In genomic region chr14:21074398-21075272, GRCh38 we compare ENCODE assay signal across 2 cellular contexts.
TF ChIP-seq lines count a peak whose summit lies in the region.

No MANE protein-coding gene starts in this region.

TF ChIP-seq in HEK293, 187 proteins besides CTCF, POLR2A, EP300 and RAD21:
- no peak for TF ChIP-seq ZNF169 (tag by site-specific recombination; IDR thresholded peaks at IDR 0.05)
- 0 out of 2 replicates have a peak, but pooled peaks have one; percentile 17 for TF ChIP-seq GLIS2 (tag by site-specific recombination; IDR thresholded peaks at IDR 0.05)
- 0 out of 2 replicates have a peak, but pooled peaks have one; percentile 30 for TF ChIP-seq ZNF600 (tag by site-specific recombination; IDR thresholded peaks at IDR 0.05)
- TF ChIP-seq GLIS1 (tag by site-specific recombination; IDR thresholded peaks at IDR 0.05), result peak; percentile 77

TF ChIP-seq in HepG2, 621 proteins besides CTCF, POLR2A, EP300 and RAD21:
- TF ChIP-seq ZNF569 (CRISPR knock-in tag; IDR thresholded peaks at IDR 0.05; ENCODE audit: borderline replicate concordance) (no peak), TMF1 (CRISPR knock-in tag; IDR thresholded peaks at IDR 0.05; ENCODE audit: low read depth) (0 out of 2 replicates have a peak, but pooled peaks have one; percentile 3), ZNF7 (CRISPR knock-in tag; IDR thresholded peaks at IDR 0.05) (no peak), ZNF687 (CRISPR knock-in tag; IDR thresholded peaks at IDR 0.05) (peak; percentile 27), ZNF350 (CRISPR knock-in tag; IDR thresholded peaks at IDR 0.05; ENCODE audit: borderline replicate concordance, low read depth) (0 out of 2 replicates have a peak, but pooled peaks have one; percentile 5), ZC3H13 (CRISPR knock-in tag; IDR thresholded peaks at IDR 0.05) (peak; percentile 88), ZNF33B (CRISPR knock-in tag; IDR thresholded peaks at IDR 0.05) (no peak), AHR (CRISPR knock-in tag; IDR thresholded peaks at IDR 0.05) (no peak), HDAC2 (CRISPR knock-in tag; IDR thresholded peaks at IDR 0.05) (no peak), ZNF772 (CRISPR knock-in tag; IDR thresholded peaks at IDR 0.05) (no peak), SAFB2 (CRISPR knock-in tag; IDR thresholded peaks at IDR 0.05; ENCODE audit: borderline replicate concordance, low read depth) (0 out of 2 replicates have a peak, but pooled peaks have one; percentile 40), SNAPC5 (CRISPR knock-in tag; IDR thresholded peaks at IDR 0.05; ENCODE audit: borderline replicate concordance) (no peak), TEAD3 (CRISPR knock-in tag; optimal IDR thresholded peaks at IDR 0.05; ENCODE audit: borderline replicate concordance) (peak; percentile 12), RBM22 (optimal IDR thresholded peaks at IDR 0.05; ENCODE audit: low read length) (peak; percentile 64), STAG1 (CRISPR knock-in tag; IDR thresholded peaks at IDR 0.05) (no peak), ZNF768 (CRISPR knock-in tag; IDR thresholded peaks at IDR 0.05) (0 out of 2 replicates have a peak, but pooled peaks have one; percentile 25), MTF1 (CRISPR knock-in tag; IDR thresholded peaks at IDR 0.05) (no peak), AGO2 (optimal IDR thresholded peaks at IDR 0.05; ENCODE audit: low read depth, low read length) (peak; percentile 83), ZNF24 (IDR thresholded peaks at IDR 0.05) (no peak), NFATC3 (CRISPR knock-in tag; IDR thresholded peaks at IDR 0.05) (no peak), ZNF800 (CRISPR knock-in tag; IDR thresholded peaks at IDR 0.05) (no peak), PRPF4 (IDR thresholded peaks at IDR 0.05; ENCODE audit: low read depth, low read length, poor library complexity, severe bottlenecking) (no peak), HNRNPL (IDR thresholded peaks at IDR 0.05; ENCODE audit: low read depth, low read length) (no peak), POLR2AphosphoS2 (IDR thresholded peaks at IDR 0.05; ENCODE audit: low read depth, low read length) (no peak), PCBP1 (IDR thresholded peaks at IDR 0.05; ENCODE audit: borderline replicate concordance, low read depth, low read length) (no peak), HMGA1 (CRISPR knock-in tag; conservative IDR thresholded peaks at IDR 0.05) (no peak), AGO1 (IDR thresholded peaks at IDR 0.05; ENCODE audit: low read depth, low read length, poor library complexity, severe bottlenecking) (peak; percentile 26), ZNF230 (CRISPR knock-in tag; IDR thresholded peaks at IDR 0.05) (no peak), GLI4 (CRISPR knock-in tag; IDR thresholded peaks at IDR 0.05; ENCODE audit: borderline replicate concordance) (no peak), ZFP82 (CRISPR knock-in tag; IDR thresholded peaks at IDR 0.05; ENCODE audit: borderline replicate concordance) (no peak), HMGXB3 (CRISPR knock-in tag; IDR thresholded peaks at IDR 0.05; ENCODE audit: borderline replicate concordance) (no peak), ZNF562 (CRISPR knock-in tag; IDR thresholded peaks at IDR 0.05; ENCODE audit: borderline replicate concordance) (no peak), RBFOX2 (IDR thresholded peaks at IDR 0.05; ENCODE audit: low read depth, low read length) (peak; percentile 63; the same call in 1 of the 2 replicates), MTA3 (CRISPR knock-in tag; IDR thresholded peaks at IDR 0.05) (no peak), HIVEP1 (CRISPR knock-in tag; IDR thresholded peaks at IDR 0.05) (peak; percentile 31; the same call in 1 of the 2 replicates), WIZ (CRISPR knock-in tag; IDR thresholded peaks at IDR 0.05) (no peak), SMARCC2 (IDR thresholded peaks at IDR 0.05) (no peak), JUN (CRISPR knock-in tag; IDR thresholded peaks at IDR 0.05) (no peak)
- TF ChIP-seq, protein P1, sequence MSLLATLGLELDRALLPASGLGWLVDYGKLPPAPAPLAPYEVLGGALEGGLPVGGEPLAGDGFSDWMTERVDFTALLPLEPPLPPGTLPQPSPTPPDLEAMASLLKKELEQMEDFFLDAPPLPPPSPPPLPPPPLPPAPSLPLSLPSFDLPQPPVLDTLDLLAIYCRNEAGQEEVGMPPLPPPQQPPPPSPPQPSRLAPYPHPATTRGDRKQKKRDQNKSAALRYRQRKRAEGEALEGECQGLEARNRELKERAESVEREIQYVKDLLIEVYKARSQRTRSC (CRISPR knock-in tag; IDR thresholded peaks at IDR 0.05; ENCODE audit: low read depth), result no peak
- TF ChIP-seq, protein P2, sequence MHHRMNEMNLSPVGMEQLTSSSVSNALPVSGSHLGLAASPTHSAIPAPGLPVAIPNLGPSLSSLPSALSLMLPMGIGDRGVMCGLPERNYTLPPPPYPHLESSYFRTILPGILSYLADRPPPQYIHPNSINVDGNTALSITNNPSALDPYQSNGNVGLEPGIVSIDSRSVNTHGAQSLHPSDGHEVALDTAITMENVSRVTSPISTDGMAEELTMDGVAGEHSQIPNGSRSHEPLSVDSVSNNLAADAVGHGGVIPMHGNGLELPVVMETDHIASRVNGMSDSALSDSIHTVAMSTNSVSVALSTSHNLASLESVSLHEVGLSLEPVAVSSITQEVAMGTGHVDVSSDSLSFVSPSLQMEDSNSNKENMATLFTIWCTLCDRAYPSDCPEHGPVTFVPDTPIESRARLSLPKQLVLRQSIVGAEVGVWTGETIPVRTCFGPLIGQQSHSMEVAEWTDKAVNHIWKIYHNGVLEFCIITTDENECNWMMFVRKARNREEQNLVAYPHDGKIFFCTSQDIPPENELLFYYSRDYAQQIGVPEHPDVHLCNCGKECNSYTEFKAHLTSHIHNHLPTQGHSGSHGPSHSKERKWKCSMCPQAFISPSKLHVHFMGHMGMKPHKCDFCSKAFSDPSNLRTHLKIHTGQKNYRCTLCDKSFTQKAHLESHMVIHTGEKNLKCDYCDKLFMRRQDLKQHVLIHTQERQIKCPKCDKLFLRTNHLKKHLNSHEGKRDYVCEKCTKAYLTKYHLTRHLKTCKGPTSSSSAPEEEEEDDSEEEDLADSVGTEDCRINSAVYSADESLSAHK (CRISPR knock-in tag; IDR thresholded peaks at IDR 0.05; ENCODE audit: borderline replicate concordance), result no peak
- TF ChIP-seq, protein P3, sequence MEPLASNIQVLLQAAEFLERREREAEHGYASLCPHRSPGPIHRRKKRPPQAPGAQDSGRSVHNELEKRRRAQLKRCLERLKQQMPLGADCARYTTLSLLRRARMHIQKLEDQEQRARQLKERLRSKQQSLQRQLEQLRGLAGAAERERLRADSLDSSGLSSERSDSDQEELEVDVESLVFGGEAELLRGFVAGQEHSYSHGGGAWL (CRISPR knock-in tag; IDR thresholded peaks at IDR 0.05), result no peak
- TF ChIP-seq, protein P4, sequence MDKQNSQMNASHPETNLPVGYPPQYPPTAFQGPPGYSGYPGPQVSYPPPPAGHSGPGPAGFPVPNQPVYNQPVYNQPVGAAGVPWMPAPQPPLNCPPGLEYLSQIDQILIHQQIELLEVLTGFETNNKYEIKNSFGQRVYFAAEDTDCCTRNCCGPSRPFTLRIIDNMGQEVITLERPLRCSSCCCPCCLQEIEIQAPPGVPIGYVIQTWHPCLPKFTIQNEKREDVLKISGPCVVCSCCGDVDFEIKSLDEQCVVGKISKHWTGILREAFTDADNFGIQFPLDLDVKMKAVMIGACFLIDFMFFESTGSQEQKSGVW (CRISPR knock-in tag; IDR thresholded peaks at IDR 0.05; ENCODE audit: borderline replicate concordance), result no peak
